8 cellular contexts compared by ENCODE assay signal in the genomic region with DNA sequence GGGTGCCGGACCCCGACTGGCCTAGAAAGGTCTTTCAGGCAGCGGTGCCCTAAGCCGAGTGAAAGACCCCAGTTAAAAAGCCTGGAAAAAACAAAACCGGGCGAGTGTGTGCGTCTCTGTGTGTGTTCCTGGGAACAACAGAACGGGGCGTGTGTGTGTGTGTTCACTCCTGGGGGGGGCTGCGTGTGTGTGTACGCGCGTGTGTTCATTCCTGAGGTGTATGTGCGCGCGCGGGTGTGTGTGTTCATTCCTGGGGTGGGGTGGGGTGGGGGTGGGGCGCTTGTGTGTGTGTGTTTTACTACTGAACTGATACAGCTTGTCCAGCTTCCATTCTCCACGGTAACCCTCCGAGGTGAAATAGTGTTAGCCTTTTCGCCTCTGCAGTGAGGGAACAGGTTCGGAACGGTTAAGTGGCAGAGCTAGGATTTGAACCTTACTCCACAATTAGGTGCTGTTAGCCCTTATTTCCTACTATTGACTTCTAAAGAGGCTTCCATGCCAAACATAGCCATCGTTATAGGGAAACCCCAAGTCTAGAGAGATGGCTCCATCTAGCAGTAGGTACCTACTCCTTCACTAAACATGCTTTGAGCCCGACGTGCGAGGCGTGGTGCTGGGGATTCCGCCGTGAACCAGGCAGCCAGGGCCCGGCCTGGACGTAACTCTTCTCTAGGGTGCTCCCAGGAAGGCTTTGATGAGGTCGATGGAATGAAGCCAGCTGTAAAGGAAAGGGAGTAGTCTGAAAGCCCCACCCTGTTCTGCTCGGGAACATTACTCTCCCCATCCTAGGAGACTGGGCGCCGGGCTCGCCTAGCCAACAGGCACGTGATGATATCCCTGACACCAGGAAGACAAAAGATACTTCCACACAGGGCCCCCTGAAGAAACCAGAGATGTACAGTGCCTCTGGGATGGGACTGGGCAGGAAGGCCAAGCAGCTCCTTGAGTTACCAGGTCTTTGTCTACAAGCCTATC. TPM values are rescaled to one million over a fixed set of nuclear protein-coding genes. Genes with fewer than 3 reads are reported as not detected.
DNase-seq lines count a peak whose midpoint lies in the region; ATAC-seq, FAIRE-seq and TF ChIP-seq lines count a peak whose summit lies in the region.

No MANE protein-coding gene starts in this region.

- peak overlapping the region; percentile 94 for H3K4me2 ChIP-seq in A549

- CTCF ChIA-PET in A549 (lab: Yijun Ruan, JAX) = interaction anchor here (0.7 to 3.7 kb wide), 6 partner anchors 14 to 531 kb away, joined by 3 to 22 read pairs (median 4); no protein-coding TSS in a partner anchor

- H3K9me3 ChIP-seq in A549 (no peaks in the 10 kb centered on the region), body of pancreas (no peaks in the 10 kb centered on the region), iPS-18a (ENCODE audit: control insufficient read depth, low read depth, low read length) (no peaks in the 10 kb centered on the region), gastrocnemius medialis (no peaks in the 10 kb centered on the region)

- no peak for TF ChIP-seq RAD21 in A549 (conservative IDR thresholded peaks at IDR 0.05 in 1 of 2, IDR thresholded peaks at IDR 0.05 in 1 of 2)

- POLR2A ChIA-PET in A549 (lab: Yijun Ruan, JAX) = interaction anchor here (0.6 to 2.8 kb wide), 32 partner anchors 9 to 727 kb away, joined by 3 to 46 read pairs (median 5); partner anchors contain the start of genes C5orf24, PCBD2, PPP2CA and VDAC1

- peak overlapping the region; percentile 94 for H3K9ac ChIP-seq in iPS-18a (ENCODE audit: low read length)

- H3K27ac ChIP-seq in A549 = peak overlapping the region; percentile 94 to 98
- peak overlapping the region; percentile 98 to 100 (median 100) for H3K27ac ChIP-seq in body of pancreas
- peak overlapping the region; percentile 94 for H3K27ac ChIP-seq in iPS-18a (ENCODE audit: low read length)
- peak overlapping the region; percentile 93 to 99 (median 96) for H3K27ac ChIP-seq in gastrocnemius medialis

- in situ Hi-C loops in G401 (cut with HindIII; ENCODE audit: low sequenced_read_pairs) = no loop called here
- in situ Hi-C loops in gastrocnemius medialis (cut with MboI; ENCODE audit: low sequenced_read_pairs in 4 of 4) = loop anchor here in 3 of 4 donors (25.0 kb wide), 1 partner anchor 410 kb away; no protein-coding TSS in a partner anchor

- FAIRE-seq in A549 (lab: Jason Lieb, UNC) = no peak

- H3K4me3 ChIP-seq in A549 (peak overlapping the region; percentile 89), body of pancreas (peak overlapping the region; percentile 86 to 93), iPS-18a (ENCODE audit: low read length) (peak overlapping the region; percentile 96), gastrocnemius medialis (peak overlapping the region; percentile 96 to 99 (median 98))

- TF ChIP-seq POLR2A in A549 (IDR thresholded peaks at IDR 0.05; ENCODE audit: low read length) (peak; percentile 22; the same call in 1 of the 2 replicates), body of pancreas (IDR thresholded peaks at IDR 0.05) (no peak), gastrocnemius medialis (IDR thresholded peaks at IDR 0.05) (no peak)

- peaks cover 19% of the 10 kb centered on the region; the same call in 2 of the 3 replicates for H3K4me1 ChIP-seq in A549
- peaks cover 29% of the 10 kb centered on the region for H3K4me1 ChIP-seq in body of pancreas
- H3K4me1 ChIP-seq in iPS-18a (ENCODE audit: control insufficient read depth, low read depth, low read length) = peaks cover 13% of the 10 kb centered on the region
- H3K4me1 ChIP-seq in gastrocnemius medialis = peaks cover 38% of the 10 kb centered on the region in 2 donors

- TF ChIP-seq CTCF in A549 (IDR thresholded peaks at IDR 0.05) (no peak), body of pancreas (IDR thresholded peaks at IDR 0.05) (no peak), gastrocnemius medialis (IDR thresholded peaks at IDR 0.05 in 4 of 5, conservative IDR thresholded peaks at IDR 0.05 in 1 of 5) (no peak)

- 26% methylated on average over 32 of the region's 38 CpGs for WGBS in A549 (ENCODE audit: missing lambda C conversion rate)
- WGBS in body of pancreas, 2 donors = 11 to 20% methylated on average over 27 to 38 of the region's 38 CpGs

- intact Hi-C loops in body of pancreas (cut with DNase I) (no loop called here), gastrocnemius medialis (cut with DNase I; ENCODE audit: low total_unique reads) (loop anchor here (1.0 to 5.0 kb wide), 4 partner anchors 48 to 405 kb away; partner anchors contain the start of genes JADE2 and UBE2B)

- ATAC-seq in A549 = peak; percentile 56 to 62
- peak; percentile 38 for ATAC-seq in HG03354 (IDR thresholded peaks at IDR 0.05; ENCODE audit: poor library complexity, severe bottlenecking, unreplicated experiment)
- ATAC-seq in body of pancreas = peak; percentile 71
- peak; percentile 53 to 63 for ATAC-seq in gastrocnemius medialis
- ATAC-seq in HG03108 (IDR thresholded peaks at IDR 0.05; ENCODE audit: unreplicated experiment) = no peak

- TF ChIP-seq EP300 in A549 (IDR thresholded peaks at IDR 0.05) = no peak

- DNase-seq in A549 (ENCODE audit: low read depth in 1 of 2, low spot score in 1 of 2) (peak; percentile 39 to 48), G401 (ENCODE audit: low spot score) (peak; percentile 81), NOMO-1 treated with DMSO at 0.1 percent for 48 hours (lab: John Stamatoyannopoulos, UW; ENCODE audit: unreplicated experiment) (peak; percentile 68), body of pancreas (peak; percentile 25 to 74 (median 66)), gastrocnemius medialis (peak; percentile 68 to 88)

- H3K36me3 ChIP-seq in body of pancreas (replicated peaks in 1 of 2; ENCODE audit: insufficient read depth in 1 of 2, low read depth in 2 of 2) (peaks cover 0 to 7% of the 10 kb centered on the region in 2 donors), iPS-18a (ENCODE audit: control insufficient read depth, low read depth, low read length) (peaks cover 9% of the 10 kb centered on the region), gastrocnemius medialis (peaks cover 0 to 12% of the 10 kb centered on the region in 2 donors)

- H3K27me3 ChIP-seq in body of pancreas (no peaks in the 10 kb centered on the region), iPS-18a (ENCODE audit: control insufficient read depth, insufficient read depth, low read length) (no peaks in the 10 kb centered on the region), gastrocnemius medialis (no peaks in the 10 kb centered on the region)

TF ChIP-seq in A549, 52 proteins besides CTCF, POLR2A, EP300 and RAD21:
- TF ChIP-seq HOXA7 (CRISPR knock-in tag; IDR thresholded peaks at IDR 0.05) (no peak), HEYL (CRISPR knock-in tag; IDR thresholded peaks at IDR 0.05) (0 out of 2 replicates have a peak, but pooled peaks have one; percentile 49)

RNA-seq across cellular contexts. Expression of gene SKP1, which starts 0.7 kb away (rescaled TPM):
- polyA plus RNA-seq in A549 (2011; rRNA removed) (608 and 776 TPM in 2 replicates), A549 (2017; fragmentation: RNase III; extraction: RNeasy Plus Mini Kit Qiagen cat#74134 plus additional on column Dnase treatment) (870 to 955 TPM (median 919 TPM) in 3 replicates)
- 286 and 332 TPM in 2 replicates for polyA plus RNA-seq in A549 (2012; cell fraction: cytosol; rRNA removed)
- polyA plus RNA-seq in A549 (2012; cell fraction: nucleus; rRNA removed) = 83.8 and 155 TPM in 2 replicates
- 90.6 and 122 TPM in 2 replicates for polyA minus RNA-seq in A549 (2011; rRNA and poly(A)+ RNA removed)
- total RNA-seq in G401 (2014; rRNA removed; shearing (Covaris generic)) = 396 and 436 TPM in 2 replicates
- total RNA-seq in body of pancreas (10 to 100 TPM; 31.6 to 46.8 TPM), gastrocnemius medialis (100 to 1,000 TPM; 318 to 499 (median 476) TPM)

RNA-seq across cellular contexts. Expression of gene PPP2CA, which starts 48.4 kb away (rescaled TPM):
- 233 and 357 TPM in 2 replicates for polyA plus RNA-seq in A549 (2011; rRNA removed)
- 132 and 159 TPM in 2 replicates for polyA plus RNA-seq in A549 (2012; cell fraction: cytosol; rRNA removed)
- polyA plus RNA-seq in A549 (2012; cell fraction: nucleus; rRNA removed) = 208 and 236 TPM in 2 replicates
- 268 to 275 TPM (median 273 TPM) in 3 replicates for polyA plus RNA-seq in A549 (2017; fragmentation: RNase III; extraction: RNeasy Plus Mini Kit Qiagen cat#74134 plus additional on column Dnase treatment)
- 57.1 and 57.3 TPM in 2 replicates for polyA minus RNA-seq in A549 (2011; rRNA and poly(A)+ RNA removed)
- total RNA-seq in G401 (2014; rRNA removed; shearing (Covaris generic)) = 304 and 405 TPM in 2 replicates
- 100 to 1,000 TPM in 1 of 2 donors, 10 to 100 TPM in 1; 45.9 to 194 TPM for total RNA-seq in body of pancreas
- total RNA-seq in gastrocnemius medialis = 100 to 1,000 TPM in 3 of 4 donors, 10 to 100 TPM in 1; 90.2 to 179 (median 155) TPM
